In genomic region chr9:36190388-36191289, GRCh38 we compare ENCODE assay signal across 1 cellular context.
A peak's percentile ranks its signal among the peaks of the same experiment; 100 is the strongest.
TF ChIP-seq lines count a peak whose summit lies in the region.

TSS of gene CLTA (plus strand) at chr9:36190921. CDS start at chr9:36191057, 136 bp downstream.

TF ChIP-seq in K562, 482 proteins besides CTCF, POLR2A, EP300 and RAD21 (continued from another document and continues in another):
- TF ChIP-seq CBFA2T3 (IDR thresholded peaks at IDR 0.05) (no peak), SAP30 (IDR thresholded peaks at IDR 0.05; ENCODE audit: borderline replicate concordance, insufficient read depth, low read depth, low read length, poor library complexity, severe bottlenecking) (peak; percentile 61), ZNF239 (CRISPR knock-in tag; IDR thresholded peaks at IDR 0.05) (no peak), BRD4 (IDR thresholded peaks at IDR 0.05) (no peak), NFIX (CRISPR knock-in tag; IDR thresholded peaks at IDR 0.05; ENCODE audit: low read depth) (no peak), MEF2D (tag; conservative IDR thresholded peaks at IDR 0.05; ENCODE audit: low read depth) (no peak), HES1 (IDR thresholded peaks at IDR 0.05; ENCODE audit: low read depth) (no peak), NFIC (IDR thresholded peaks at IDR 0.05) (0 out of 2 replicates have a peak, but pooled peaks have one; percentile 25), TGIF2 (CRISPR knock-in tag; IDR thresholded peaks at IDR 0.05) (no peak), POLR2B (IDR thresholded peaks at IDR 0.05; ENCODE audit: low read depth, partially characterized antibody) (peak; percentile 91), EHMT2 (IDR thresholded peaks at IDR 0.05) (no peak), BCL6 (CRISPR knock-in tag; IDR thresholded peaks at IDR 0.05) (no peak), HDAC2 (IDR thresholded peaks at IDR 0.05) (0 out of 2 replicates have a peak, but pooled peaks have one; percentile 63), TCF7L2 (IDR thresholded peaks at IDR 0.05; ENCODE audit: low read depth, low read length) (no peak), MAFF (IDR thresholded peaks at IDR 0.05; ENCODE audit: low read length) (no peak), CREB1 (IDR thresholded peaks at IDR 0.05) (no peak), CREB1 (CRISPR knock-in tag; IDR thresholded peaks at IDR 0.05) (no peak), RFX1 (IDR thresholded peaks at IDR 0.05) (no peak), FOS (IDR thresholded peaks at IDR 0.05; ENCODE audit: extremely low read depth, insufficient read length) (peak; percentile 84), NFRKB (IDR thresholded peaks at IDR 0.05; ENCODE audit: low read depth) (peak; percentile 52; the same call in 1 of the 2 replicates), HNRNPUL1 (IDR thresholded peaks at IDR 0.05; ENCODE audit: low read length) (no peak), ETS2 (tag; IDR thresholded peaks at IDR 0.05; ENCODE audit: borderline replicate concordance, poor library complexity, severe bottlenecking) (no peak), MBD1 (CRISPR knock-in tag; IDR thresholded peaks at IDR 0.05) (no peak), ID3 (CRISPR knock-in tag; IDR thresholded peaks at IDR 0.05) (no peak), ID3 (tag; IDR thresholded peaks at IDR 0.05) (no peak), MYBL2 (IDR thresholded peaks at IDR 0.05; ENCODE audit: low read depth) (no peak), MYBL2 (CRISPR knock-in tag; IDR thresholded peaks at IDR 0.05; ENCODE audit: borderline replicate concordance) (no peak), GTF2A2 (tag; IDR thresholded peaks at IDR 0.05) (no peak), SNRNP70 (optimal IDR thresholded peaks at IDR 0.05; ENCODE audit: low read depth, low read length) (no peak), DMBX1 (CRISPR knock-in tag; IDR thresholded peaks at IDR 0.05; ENCODE audit: borderline replicate concordance) (no peak), ZNF830 (CRISPR knock-in tag; IDR thresholded peaks at IDR 0.05) (no peak), ZC3H4 (CRISPR knock-in tag; IDR thresholded peaks at IDR 0.05; ENCODE audit: borderline replicate concordance) (no peak), GATAD2B (IDR thresholded peaks at IDR 0.05; ENCODE audit: borderline replicate concordance) (no peak), RREB1 (CRISPR knock-in tag; IDR thresholded peaks at IDR 0.05) (no peak), CHAMP1 (IDR thresholded peaks at IDR 0.05) (no peak)
- TF ChIP-seq, protein P1, sequence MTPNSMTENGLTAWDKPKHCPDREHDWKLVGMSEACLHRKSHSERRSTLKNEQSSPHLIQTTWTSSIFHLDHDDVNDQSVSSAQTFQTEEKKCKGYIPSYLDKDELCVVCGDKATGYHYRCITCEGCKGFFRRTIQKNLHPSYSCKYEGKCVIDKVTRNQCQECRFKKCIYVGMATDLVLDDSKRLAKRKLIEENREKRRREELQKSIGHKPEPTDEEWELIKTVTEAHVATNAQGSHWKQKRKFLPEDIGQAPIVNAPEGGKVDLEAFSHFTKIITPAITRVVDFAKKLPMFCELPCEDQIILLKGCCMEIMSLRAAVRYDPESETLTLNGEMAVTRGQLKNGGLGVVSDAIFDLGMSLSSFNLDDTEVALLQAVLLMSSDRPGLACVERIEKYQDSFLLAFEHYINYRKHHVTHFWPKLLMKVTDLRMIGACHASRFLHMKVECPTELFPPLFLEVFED (CRISPR knock-in tag; conservative IDR thresholded peaks at IDR 0.05), result no peak
- TF ChIP-seq, protein P2, sequence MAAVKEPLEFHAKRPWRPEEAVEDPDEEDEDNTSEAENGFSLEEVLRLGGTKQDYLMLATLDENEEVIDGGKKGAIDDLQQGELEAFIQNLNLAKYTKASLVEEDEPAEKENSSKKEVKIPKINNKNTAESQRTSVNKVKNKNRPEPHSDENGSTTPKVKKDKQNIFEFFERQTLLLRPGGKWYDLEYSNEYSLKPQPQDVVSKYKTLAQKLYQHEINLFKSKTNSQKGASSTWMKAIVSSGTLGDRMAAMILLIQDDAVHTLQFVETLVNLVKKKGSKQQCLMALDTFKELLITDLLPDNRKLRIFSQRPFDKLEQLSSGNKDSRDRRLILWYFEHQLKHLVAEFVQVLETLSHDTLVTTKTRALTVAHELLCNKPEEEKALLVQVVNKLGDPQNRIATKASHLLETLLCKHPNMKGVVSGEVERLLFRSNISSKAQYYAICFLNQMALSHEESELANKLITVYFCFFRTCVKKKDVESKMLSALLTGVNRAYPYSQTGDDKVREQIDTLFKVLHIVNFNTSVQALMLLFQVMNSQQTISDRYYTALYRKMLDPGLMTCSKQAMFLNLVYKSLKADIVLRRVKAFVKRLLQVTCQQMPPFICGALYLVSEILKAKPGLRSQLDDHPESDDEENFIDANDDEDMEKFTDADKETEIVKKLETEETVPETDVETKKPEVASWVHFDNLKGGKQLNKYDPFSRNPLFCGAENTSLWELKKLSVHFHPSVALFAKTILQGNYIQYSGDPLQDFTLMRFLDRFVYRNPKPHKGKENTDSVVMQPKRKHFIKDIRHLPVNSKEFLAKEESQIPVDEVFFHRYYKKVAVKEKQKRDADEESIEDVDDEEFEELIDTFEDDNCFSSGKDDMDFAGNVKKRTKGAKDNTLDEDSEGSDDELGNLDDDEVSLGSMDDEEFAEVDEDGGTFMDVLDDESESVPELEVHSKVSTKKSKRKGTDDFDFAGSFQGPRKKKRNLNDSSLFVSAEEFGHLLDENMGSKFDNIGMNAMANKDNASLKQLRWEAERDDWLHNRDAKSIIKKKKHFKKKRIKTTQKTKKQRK (IDR thresholded peaks at IDR 0.05; ENCODE audit: borderline replicate concordance, low read depth, low read length), result no peak
- TF ChIP-seq, protein P3, sequence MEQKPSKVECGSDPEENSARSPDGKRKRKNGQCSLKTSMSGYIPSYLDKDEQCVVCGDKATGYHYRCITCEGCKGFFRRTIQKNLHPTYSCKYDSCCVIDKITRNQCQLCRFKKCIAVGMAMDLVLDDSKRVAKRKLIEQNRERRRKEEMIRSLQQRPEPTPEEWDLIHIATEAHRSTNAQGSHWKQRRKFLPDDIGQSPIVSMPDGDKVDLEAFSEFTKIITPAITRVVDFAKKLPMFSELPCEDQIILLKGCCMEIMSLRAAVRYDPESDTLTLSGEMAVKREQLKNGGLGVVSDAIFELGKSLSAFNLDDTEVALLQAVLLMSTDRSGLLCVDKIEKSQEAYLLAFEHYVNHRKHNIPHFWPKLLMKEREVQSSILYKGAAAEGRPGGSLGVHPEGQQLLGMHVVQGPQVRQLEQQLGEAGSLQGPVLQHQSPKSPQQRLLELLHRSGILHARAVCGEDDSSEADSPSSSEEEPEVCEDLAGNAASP (IDR thresholded peaks at IDR 0.05), result no peak
- TF ChIP-seq, protein P4, sequence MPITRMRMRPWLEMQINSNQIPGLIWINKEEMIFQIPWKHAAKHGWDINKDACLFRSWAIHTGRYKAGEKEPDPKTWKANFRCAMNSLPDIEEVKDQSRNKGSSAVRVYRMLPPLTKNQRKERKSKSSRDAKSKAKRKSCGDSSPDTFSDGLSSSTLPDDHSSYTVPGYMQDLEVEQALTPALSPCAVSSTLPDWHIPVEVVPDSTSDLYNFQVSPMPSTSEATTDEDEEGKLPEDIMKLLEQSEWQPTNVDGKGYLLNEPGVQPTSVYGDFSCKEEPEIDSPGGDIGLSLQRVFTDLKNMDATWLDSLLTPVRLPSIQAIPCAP (CRISPR knock-in tag; IDR thresholded peaks at IDR 0.05; ENCODE audit: borderline replicate concordance), result no peak
- TF ChIP-seq, protein P5, sequence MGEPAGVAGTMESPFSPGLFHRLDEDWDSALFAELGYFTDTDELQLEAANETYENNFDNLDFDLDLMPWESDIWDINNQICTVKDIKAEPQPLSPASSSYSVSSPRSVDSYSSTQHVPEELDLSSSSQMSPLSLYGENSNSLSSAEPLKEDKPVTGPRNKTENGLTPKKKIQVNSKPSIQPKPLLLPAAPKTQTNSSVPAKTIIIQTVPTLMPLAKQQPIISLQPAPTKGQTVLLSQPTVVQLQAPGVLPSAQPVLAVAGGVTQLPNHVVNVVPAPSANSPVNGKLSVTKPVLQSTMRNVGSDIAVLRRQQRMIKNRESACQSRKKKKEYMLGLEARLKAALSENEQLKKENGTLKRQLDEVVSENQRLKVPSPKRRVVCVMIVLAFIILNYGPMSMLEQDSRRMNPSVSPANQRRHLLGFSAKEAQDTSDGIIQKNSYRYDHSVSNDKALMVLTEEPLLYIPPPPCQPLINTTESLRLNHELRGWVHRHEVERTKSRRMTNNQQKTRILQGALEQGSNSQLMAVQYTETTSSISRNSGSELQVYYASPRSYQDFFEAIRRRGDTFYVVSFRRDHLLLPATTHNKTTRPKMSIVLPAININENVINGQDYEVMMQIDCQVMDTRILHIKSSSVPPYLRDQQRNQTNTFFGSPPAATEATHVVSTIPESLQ (CRISPR knock-in tag; IDR thresholded peaks at IDR 0.05), result peak; percentile 85
- TF ChIP-seq, protein P6, sequence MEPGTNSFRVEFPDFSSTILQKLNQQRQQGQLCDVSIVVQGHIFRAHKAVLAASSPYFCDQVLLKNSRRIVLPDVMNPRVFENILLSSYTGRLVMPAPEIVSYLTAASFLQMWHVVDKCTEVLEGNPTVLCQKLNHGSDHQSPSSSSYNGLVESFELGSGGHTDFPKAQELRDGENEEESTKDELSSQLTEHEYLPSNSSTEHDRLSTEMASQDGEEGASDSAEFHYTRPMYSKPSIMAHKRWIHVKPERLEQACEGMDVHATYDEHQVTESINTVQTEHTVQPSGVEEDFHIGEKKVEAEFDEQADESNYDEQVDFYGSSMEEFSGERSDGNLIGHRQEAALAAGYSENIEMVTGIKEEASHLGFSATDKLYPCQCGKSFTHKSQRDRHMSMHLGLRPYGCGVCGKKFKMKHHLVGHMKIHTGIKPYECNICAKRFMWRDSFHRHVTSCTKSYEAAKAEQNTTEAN (CRISPR knock-in tag; IDR thresholded peaks at IDR 0.05), result no peak
